In genomic region chr1:84117868-84118267, GRCh38 we compare ENCODE assay signal across 19 cellular contexts. TPM values are rescaled to one million over a fixed set of nuclear protein-coding genes. Genes with fewer than 3 reads are reported as not detected.
DNase-seq lines count a peak whose midpoint lies in the region; ATAC-seq and TF ChIP-seq lines count a peak whose summit lies in the region.
"Had no signal": no experiment of that assay in that cellular context is flagged by ENCODE, and none has a peak within 500 bp of the region (broad histone marks: within the 10 kb centered on the region; RNA-seq: fewer than 3 reads in every experiment).

No MANE protein-coding gene starts in this region.

- no peak overlapping the region for H3K4me3 ChIP-seq in mesenchymal stem cell (ENCODE audit: insufficient read depth in 1 of 2, low read depth in 1 of 2, low read length in 2 of 2)
- H3K4me3 ChIP-seq: coronary artery, esophagus muscularis mucosa, right atrium auricular region had no signal

- no peaks in the 10 kb centered on the region for H3K9me3 Mint-ChIP-seq in natural killer cell
- H3K9me3 Mint-ChIP-seq: activated T-helper 2 cell treated with anti-CD3 and anti-CD28 coated beads, Interferon-gamma antibody, Interleukin-2, Interleukin-4, amounts not matched to agents 10 μg/mL and 5 μg/mL and 100 μg/mL, durations not matched to agents 14 hours and 24 hours and 36 hours had no signal

- H3K27ac Mint-ChIP-seq in natural killer cell = no peak overlapping the region
- H3K27ac Mint-ChIP-seq: activated CD8-positive, alpha-beta T cell treated with anti-CD3 and anti-CD28 coated beads, Interleukin-2, amount 10 ng/mL, durations not matched to agents 7 days and 5 days; activated T-helper 2 cell treated with anti-CD3 and anti-CD28 coated beads, Interferon-gamma antibody, Interleukin-2, Interleukin-4, amounts not matched to agents 10 μg/mL and 5 μg/mL and 100 μg/mL, durations not matched to agents 14 hours and 24 hours and 36 hours; nephron progenitor cell had no signal

- no peak for TF ChIP-seq CTCF in natural killer cell (IDR thresholded peaks at IDR 0.05)

- no peak overlapping the region for H4K91ac ChIP-seq in mesenchymal stem cell (ENCODE audit: low read length)

- intact Hi-C loops in natural killer cell (cut with micrococcal nuclease) = no loop called here

- no peaks in the 10 kb centered on the region for H3K27me3 Mint-ChIP-seq in natural killer cell (ENCODE audit: low read depth in 2 of 2)

- no peak overlapping the region for H3K4me2 ChIP-seq in mesenchymal stem cell (ENCODE audit: low read length, poor library complexity, severe bottlenecking)

- peaks cover 0 to 7% of the 10 kb centered on the region in 2 donors for H3K4me1 Mint-ChIP-seq in natural killer cell

- no peaks in the 10 kb centered on the region for H3K9me3 ChIP-seq in mesenchymal stem cell (ENCODE audit: control insufficient read depth, low read length)
- H3K9me3 ChIP-seq: esophagus muscularis mucosa, right atrium auricular region had no signal

- H2AFZ ChIP-seq in mesenchymal stem cell (ENCODE audit: low read depth, low read length) = no peak overlapping the region

- TF ChIP-seq POLR2A in erythroblast (IDR thresholded peaks at IDR 0.05; ENCODE audit: low read length) = no peak

- H3K27ac ChIP-seq in mesenchymal stem cell (ENCODE audit: low read length, poor library complexity, severe bottlenecking) = no peak overlapping the region
- H3K27ac ChIP-seq: coronary artery, esophagus muscularis mucosa, right atrium auricular region, VCaP had no signal

- no peak overlapping the region for H3K9ac ChIP-seq in mesenchymal stem cell (ENCODE audit: low read length)

- H3K18ac ChIP-seq in mesenchymal stem cell (ENCODE audit: low read depth in 1 of 2, low read length in 2 of 2) = no peak overlapping the region

- H3K4ac ChIP-seq in mesenchymal stem cell (ENCODE audit: low read depth in 1 of 2, low read length in 2 of 2) = no peak overlapping the region

- H3K23ac ChIP-seq in mesenchymal stem cell (ENCODE audit: low read length in 2 of 2) = no peak overlapping the region

- no peak overlapping the region for H2BK5ac ChIP-seq in mesenchymal stem cell (ENCODE audit: low read depth, low read length, poor library complexity, severe bottlenecking)

- H3K4me1 ChIP-seq in mesenchymal stem cell (ENCODE audit: control insufficient read depth, insufficient read depth, low read depth, low read length) = no peaks in the 10 kb centered on the region
- H3K4me1 ChIP-seq: right atrium auricular region had no signal

- H2BK15ac ChIP-seq in mesenchymal stem cell (ENCODE audit: low read depth, poor library complexity, severe bottlenecking) = no peak overlapping the region

- WGBS in mesenchymal stem cell = 100% methylated on average over 1 of the region's 1 CpG

- peaks cover 5% of the 10 kb centered on the region for H3K79me1 ChIP-seq in mesenchymal stem cell (replicated peaks; ENCODE audit: low read length, poor library complexity, severe bottlenecking)

- no peak overlapping the region for H2AK5ac ChIP-seq in mesenchymal stem cell (ENCODE audit: low read length, severe bottlenecking)

- no peaks in the 10 kb centered on the region for H3K36me3 ChIP-seq in mesenchymal stem cell (ENCODE audit: control insufficient read depth in 1 of 2, insufficient read depth in 2 of 2, low read depth in 1 of 2, low read length in 2 of 2)
- H3K36me3 ChIP-seq: esophagus muscularis mucosa, right atrium auricular region had no signal

- no peak overlapping the region for H2BK12ac ChIP-seq in mesenchymal stem cell (ENCODE audit: low read length in 2 of 2)

- peak; percentile 48 for DNase-seq in AG20443 (ENCODE audit: low spot score)
- DNase-seq in RKO (ENCODE audit: low spot score) = peak; percentile 41
- DNase-seq in erythroblast (lab: John Stamatoyannopoulos, UW) = peak; percentile 9 to 51
- DNase-seq in mesenchymal stem cell = peak; percentile 35
- no peak for DNase-seq in natural killer cell
- DNase-seq in NCI-H1930 (lab: John Stamatoyannopoulos, UW) = no peak
- DNase-seq: activated CD8-positive, alpha-beta T cell treated with anti-CD3 and anti-CD28 coated beads, Interleukin-2, amount 10 ng/mL, durations not matched to agents 7 days and 5 days; DMS153; NCI-H82; nephron progenitor cell; substantia nigra had no signal

- H3K27me3 ChIP-seq in mesenchymal stem cell (ENCODE audit: control insufficient read depth in 1 of 2, insufficient read depth in 1 of 2, low read length in 2 of 2) = no peaks in the 10 kb centered on the region
- H3K27me3 ChIP-seq: esophagus muscularis mucosa, right atrium auricular region had no signal

- no peak overlapping the region for H3K14ac ChIP-seq in mesenchymal stem cell (ENCODE audit: low read length in 2 of 2)

- H3K4me3 Mint-ChIP-seq in natural killer cell = no peak overlapping the region
- H3K4me3 Mint-ChIP-seq: activated CD8-positive, alpha-beta T cell treated with anti-CD3 and anti-CD28 coated beads, Interleukin-2, amount 10 ng/mL, durations not matched to agents 7 days and 5 days; nephron progenitor cell had no signal

- no peak for ATAC-seq in HG02852 (IDR thresholded peaks at IDR 0.05; ENCODE audit: unreplicated experiment)
- no peak for ATAC-seq in GM21723 (IDR thresholded peaks at IDR 0.05; ENCODE audit: unreplicated experiment)
- no peak for ATAC-seq in natural killer cell
- ATAC-seq: activated CD8-positive, alpha-beta T cell treated with anti-CD3 and anti-CD28 coated beads, Interleukin-2, amount 10 ng/mL, durations not matched to agents 7 days and 5 days; Panc1 had no signal

- H2BK120ac ChIP-seq in mesenchymal stem cell (ENCODE audit: low read depth, low read length) = no peak overlapping the region

- H4K8ac ChIP-seq in mesenchymal stem cell (ENCODE audit: low read length) = peak overlapping the region; percentile 49

- H3K36me3 Mint-ChIP-seq in natural killer cell = no peaks in the 10 kb centered on the region

RNA-seq across cellular contexts. Expression of gene PRKACB, which starts 26.2 kb away (rescaled TPM):
- polyA plus RNA-seq in mesenchymal stem cell (2013, experiment 1 of 2) = 22.1 TPM
- polyA plus RNA-seq in mesenchymal stem cell (2013, experiment 2 of 2) = 22.0 TPM
- 100 to 1,000 TPM; 111 to 148 (median 140) TPM for total RNA-seq in natural killer cell

Comparison
In these comparisons a context has a peak if more than half of its experiments do, and no peak if none do; other contexts are left out.
1. DNase-seq: peak in AG20443 (single experiment), RKO (single experiment), erythroblast (2 of 2) and mesenchymal stem cell (single experiment); none in natural killer cell (single experiment) and NCI-H1930 (0 of 2).